In genomic region chr2:211930331-211930730, GRCh38 we compare ENCODE assay signal across 15 cellular contexts.
A peak's percentile ranks its signal among the peaks of the same experiment; 100 is the strongest.
DNase-seq lines count a peak whose midpoint lies in the region; ATAC-seq and TF ChIP-seq lines count a peak whose summit lies in the region.
"Had no signal": no experiment of that assay in that cellular context is flagged by ENCODE, and none has a peak within 500 bp of the region (broad histone marks: within the 10 kb centered on the region; RNA-seq: fewer than 3 reads in every experiment).

No MANE protein-coding gene starts in this region.

- no peak for TF ChIP-seq EP300 in SK-N-SH (IDR thresholded peaks at IDR 0.05; ENCODE audit: borderline replicate concordance in 1 of 2, low read depth in 1 of 2, low read length in 1 of 2)

- H3K4me3 Mint-ChIP-seq in brain: peak overlapping the region in 4 of 5 experiments; percentile 23 to 39 (median 38)

- H3K27me3 ChIP-seq in SK-N-SH (ENCODE audit: insufficient read depth): no peaks in the 10 kb centered on the region
- H3K27me3 ChIP-seq in WERI-Rb-1 (ENCODE audit: insufficient read depth, low read depth, severe bottlenecking): no peaks in the 10 kb centered on the region
- H3K27me3 ChIP-seq: right atrium auricular region had no signal

- no peaks in the 10 kb centered on the region for H3K36me3 ChIP-seq in SK-N-SH (replicated peaks in 1 of 2; ENCODE audit: control insufficient read depth in 1 of 2, insufficient read depth in 2 of 2, low read length in 1 of 2)
- H3K36me3 ChIP-seq in WERI-Rb-1: no peaks in the 10 kb centered on the region
- H3K36me3 ChIP-seq: right atrium auricular region had no signal

- H3K9me3 Mint-ChIP-seq in brain: no peaks in the 10 kb centered on the region

- no peaks in the 10 kb centered on the region for H3K27me3 Mint-ChIP-seq in brain

- H3K9ac ChIP-seq in SK-N-SH: no peak overlapping the region

- H4K20me1 ChIP-seq in SK-N-SH (ENCODE audit: insufficient read depth): no peaks in the 10 kb centered on the region

- peak overlapping the region in 3 of 5 experiments; percentile 72 to 83 (median 77) for H3K27ac Mint-ChIP-seq in brain

- WGBS in SK-N-SH (ENCODE audit: low lambda C conversion rate): 64% methylated on average over 4 of the region's 4 CpGs

- H3K4me1 ChIP-seq in SK-N-SH (ENCODE audit: control insufficient read depth in 1 of 2, insufficient read depth in 2 of 2, low read depth in 1 of 2, low read length in 1 of 2): no peaks in the 10 kb centered on the region; a peak in 1 of 4 replicates
- H3K4me1 ChIP-seq: A549, right atrium auricular region had no signal

- no peaks in the 10 kb centered on the region; the same call in 1 of the 2 replicates for H3K9me2 ChIP-seq in SK-N-SH

- ATAC-seq in GM21526 (IDR thresholded peaks at IDR 0.05; ENCODE audit: low FRiP score, unreplicated experiment): peak; percentile 95
- peak; percentile 65 for ATAC-seq in HG03196 (IDR thresholded peaks at IDR 0.05; ENCODE audit: unreplicated experiment)
- ATAC-seq: A549, Panc1 had no signal

- POLR2A ChIA-PET in SK-N-SH (lab: Yijun Ruan, JAX): no interaction called here

- CTCF ChIA-PET in SK-N-SH (lab: Yijun Ruan, JAX): interaction anchor here (1.0 kb wide), 1 partner anchor 52 kb away, joined by 3 read pairs; no protein-coding TSS in a partner anchor

- H3F3A ChIP-seq in SK-N-SH (replicated peaks; ENCODE audit: insufficient read depth): no peaks in the 10 kb centered on the region

- DNase-seq in NCI-H2107 treated with DMSO at 0.1 percent for 48 hours (lab: John Stamatoyannopoulos, UW; ENCODE audit: unreplicated experiment) (peak; percentile 12), NCI-H2107 (lab: John Stamatoyannopoulos, UW) (no peak), SK-N-SH (no peak), WERI-Rb-1 (no peak)
- DNase-seq in activated CD4-positive, alpha-beta T cell treated with anti-CD3 and anti-CD28 coated beads for 48 hours: no peak
- DNase-seq: activated CD4-positive, alpha-beta T cell treated with anti-CD3 and anti-CD28 coated beads, Interleukin-2, amount 50 U/mL, for 4 hours; anterior cingulate cortex; IMR-90; stimulated activated CD8-positive, alpha-beta memory T cell treated with anti-CD3 and anti-CD28 coated beads, Interleukin-4, amount 100 ng/mL, for 48 hours had no signal

- H3K9me3 ChIP-seq in SK-N-SH (no peaks in the 10 kb centered on the region), WERI-Rb-1 (ENCODE audit: severe bottlenecking) (no peaks in the 10 kb centered on the region)
- H3K9me3 ChIP-seq: A549, right atrium auricular region had no signal

- TF ChIP-seq RAD21 in SK-N-SH (IDR thresholded peaks at IDR 0.05; ENCODE audit: low read length): no peak

- H3K79me2 ChIP-seq in SK-N-SH (ENCODE audit: insufficient read depth): no peaks in the 10 kb centered on the region

- TF ChIP-seq CTCF in brain (conservative IDR thresholded peaks at IDR 0.05): no peak
- TF ChIP-seq CTCF in SK-N-SH (IDR thresholded peaks at IDR 0.05): no peak
- no peak for TF ChIP-seq CTCF in WERI-Rb-1 (IDR thresholded peaks at IDR 0.05; ENCODE audit: low read depth, low read length)

- no peak overlapping the region for H3K27ac ChIP-seq in SK-N-SH (ENCODE audit: low read depth in 2 of 2, low read length in 1 of 2)
- H3K27ac ChIP-seq in WERI-Rb-1: no peak overlapping the region
- H3K27ac ChIP-seq: A549, right atrium auricular region had no signal

- peaks cover 52% of the 10 kb centered on the region for H3K4me1 Mint-ChIP-seq in brain

- no peak overlapping the region for H3K4me3 ChIP-seq in SK-N-SH (ENCODE audit: low read depth in 2 of 2, low read length in 1 of 2)
- no peak overlapping the region for H3K4me3 ChIP-seq in WERI-Rb-1 (ENCODE audit: low read depth, low read length)
- H3K4me3 ChIP-seq: A549, right atrium auricular region had no signal

- H3K36me3 Mint-ChIP-seq in brain: no peaks in the 10 kb centered on the region

- no peak overlapping the region; the same call in 1 of the 2 replicates for H2AFZ ChIP-seq in SK-N-SH (ENCODE audit: low read depth)

- H3K4me2 ChIP-seq in SK-N-SH: no peak overlapping the region
- H3K4me2 ChIP-seq: A549 had no signal

TF ChIP-seq in SK-N-SH, 30 proteins besides CTCF, POLR2A, EP300 and RAD21:
- no peak for TF ChIP-seq GATA2 (CRISPR knock-in tag; IDR thresholded peaks at IDR 0.05)
- no peak for TF ChIP-seq ZBTB33 (IDR thresholded peaks at IDR 0.05; ENCODE audit: borderline replicate concordance, low read depth)
- no peak for TF ChIP-seq EZH2phosphoT487 (IDR thresholded peaks at IDR 0.05; ENCODE audit: borderline replicate concordance, low read depth)
- no peak for TF ChIP-seq MAX (IDR thresholded peaks at IDR 0.05; ENCODE audit: low read depth)
- TF ChIP-seq POLR2AphosphoS5 (IDR thresholded peaks at IDR 0.05; ENCODE audit: low read depth, low read length): no peak
- TF ChIP-seq REST (IDR thresholded peaks at IDR 0.05; ENCODE audit: low read depth, low read length): no peak
- no peak for TF ChIP-seq TEAD4 (IDR thresholded peaks at IDR 0.05; ENCODE audit: borderline replicate concordance, insufficient read depth)
- TF ChIP-seq FOXM1 (IDR thresholded peaks at IDR 0.05; ENCODE audit: low read depth): no peak
- TF ChIP-seq YY1 (IDR thresholded peaks at IDR 0.05; ENCODE audit: low read depth): no peak
- TF ChIP-seq TAF1 (IDR thresholded peaks at IDR 0.05; ENCODE audit: borderline replicate concordance, low read depth, low read length): no peak
- no peak for TF ChIP-seq CHD2 (IDR thresholded peaks at IDR 0.05; ENCODE audit: low read length, partially characterized antibody)
- TF ChIP-seq SMC3 (IDR thresholded peaks at IDR 0.05; ENCODE audit: low read depth, low read length): no peak
- no peak for TF ChIP-seq RCOR1 (IDR thresholded peaks at IDR 0.05; ENCODE audit: low read length)
- no peak for TF ChIP-seq MEF2A (IDR thresholded peaks at IDR 0.05; ENCODE audit: borderline replicate concordance, low read depth)
- no peak for TF ChIP-seq MXI1 (IDR thresholded peaks at IDR 0.05; ENCODE audit: low read depth, low read length)
- TF ChIP-seq SIN3A (IDR thresholded peaks at IDR 0.05; ENCODE audit: borderline replicate concordance, low read depth, low read length): no peak
- TF ChIP-seq GABPA (IDR thresholded peaks at IDR 0.05; ENCODE audit: low read depth): no peak
- no peak for TF ChIP-seq NRF1 (IDR thresholded peaks at IDR 0.05; ENCODE audit: low read depth, low read length)
- no peak for TF ChIP-seq FOSL2 (IDR thresholded peaks at IDR 0.05; ENCODE audit: borderline replicate concordance, low read depth)
- TF ChIP-seq FOXJ3 (CRISPR knock-in tag; IDR thresholded peaks at IDR 0.05): no peak
